In the genomic region with DNA sequence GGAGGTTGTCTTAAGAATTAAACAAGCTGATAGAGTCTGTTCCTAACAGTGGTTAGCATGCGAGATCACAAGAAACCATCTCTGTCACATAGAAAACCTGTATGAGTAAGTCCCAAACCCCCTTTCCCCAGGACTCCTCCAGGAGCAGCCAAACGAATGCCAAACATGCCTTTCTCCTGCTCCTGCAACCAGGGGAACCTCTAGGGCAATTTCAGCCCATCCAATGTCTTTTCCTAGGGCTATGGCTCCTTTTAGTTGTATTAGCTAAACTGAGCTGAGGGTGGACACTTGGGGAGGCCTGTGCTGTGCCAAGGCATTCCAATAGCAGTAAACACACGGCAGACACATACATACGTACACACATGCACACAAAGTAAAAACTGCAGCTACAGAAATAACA, we compare ENCODE assay signal across 14 cellular contexts. TPM values are rescaled to one million over a fixed set of nuclear protein-coding genes. Genes with fewer than 3 reads are reported as not detected.
DNase-seq lines count a peak whose midpoint lies in the region; ATAC-seq, FAIRE-seq and TF ChIP-seq lines count a peak whose summit lies in the region.
"Had no signal": no experiment of that assay in that cellular context is flagged by ENCODE, and none has a peak within 500 bp of the region (broad histone marks: within the 10 kb centered on the region; RNA-seq: fewer than 3 reads in every experiment).

No MANE protein-coding gene starts in this region.

- DNase-seq in natural killer cell treated with Interleukin-12 subunit alpha and Interleukin-12 subunit beta and Interleukin-15 and Interleukin-18, amount 100 ng/mL, for 72 hours (ENCODE audit: low spot score) = no peak
- no peak for DNase-seq in natural killer cell
- no peak for DNase-seq in keratinocyte (ENCODE audit: low read depth, low spot score)
- no peak for DNase-seq in cortex of kidney (lab: John Stamatoyannopoulos, UW)
- DNase-seq in activated T-cell treated with anti-CD3 and anti-CD28 coated beads for 4 hours = no peak
- DNase-seq: AML-193, anterior cingulate cortex, NCI-H1048, NCI-H2171, ovary had no signal

- H3K27ac Mint-ChIP-seq in natural killer cell treated with Interleukin-12 subunit alpha and Interleukin-12 subunit beta and Interleukin-15 and Interleukin-18, amount 100 ng/mL, for 72 hours = peak overlapping the region; percentile 80 to 84
- no peak overlapping the region for H3K27ac Mint-ChIP-seq in natural killer cell
- peak overlapping the region; percentile 93 for H3K27ac Mint-ChIP-seq in activated T-helper 17 cell treated with anti-CD3 and anti-CD28 coated beads, Interleukin-2, amount 50 U/mL, for 72 hours

- FAIRE-seq in keratinocyte (lab: Jason Lieb, UNC) = no peak

- H3K9ac ChIP-seq in keratinocyte (ENCODE audit: control insufficient read depth, extremely low read depth, insufficient read depth, low read length) = no peak overlapping the region

- H3K4me2 ChIP-seq in keratinocyte (ENCODE audit: control insufficient read depth, extremely low read depth, insufficient read depth, low read depth, low read length) = no peak overlapping the region

- H3K27me3 Mint-ChIP-seq in natural killer cell treated with Interleukin-12 subunit alpha and Interleukin-12 subunit beta and Interleukin-15 and Interleukin-18, amount 100 ng/mL, for 72 hours = peaks cover 5 to 8% of the 10 kb centered on the region in 2 donors
- H3K27me3 Mint-ChIP-seq in natural killer cell (ENCODE audit: low read depth in 2 of 2) = peaks cover 2 to 16% of the 10 kb centered on the region in 2 donors
- H3K27me3 Mint-ChIP-seq in activated T-helper 17 cell treated with anti-CD3 and anti-CD28 coated beads, Interleukin-2, amount 50 U/mL, for 72 hours = peaks cover 4% of the 10 kb centered on the region

- TF ChIP-seq CTCF in natural killer cell (IDR thresholded peaks at IDR 0.05) = no peak
- TF ChIP-seq CTCF in keratinocyte (optimal IDR thresholded peaks at IDR 0.05 in 1 of 3, IDR thresholded peaks at IDR 0.05 in 1 of 3, conservative IDR thresholded peaks at IDR 0.05 in 1 of 3; ENCODE audit: extremely low read depth in 1 of 3, insufficient read depth in 2 of 3, low read length in 3 of 3) = no peak

- intact Hi-C loops in natural killer cell (cut with micrococcal nuclease) = no loop called here

- H3K27ac ChIP-seq in keratinocyte (ENCODE audit: control insufficient read depth, insufficient read depth, low read length) = peak overlapping the region; percentile 91
- H3K27ac ChIP-seq: ovary, suprapubic skin had no signal

- peaks cover 35% of the 10 kb centered on the region for H3K4me1 ChIP-seq in keratinocyte (ENCODE audit: control insufficient read depth, extremely low read depth, insufficient read depth, low read length)

- ATAC-seq in natural killer cell treated with Interleukin-12 subunit alpha and Interleukin-12 subunit beta and Interleukin-15 and Interleukin-18, amount 100 ng/mL, for 72 hours = no peak
- ATAC-seq in natural killer cell (no peak), HG03378 (IDR thresholded peaks at IDR 0.05; ENCODE audit: unreplicated experiment) (no peak), GM21529 (IDR thresholded peaks at IDR 0.05; ENCODE audit: unreplicated experiment) (no peak)
- no peak for ATAC-seq in activated T-helper 17 cell treated with anti-CD3 and anti-CD28 coated beads, Interleukin-2, amount 50 U/mL, for 72 hours (replicated peaks)

- dilution Hi-C loops in keratinocyte (cut with MboI; ENCODE audit: extremely low pct_ligation_motif_present, low sequenced_read_pairs) = no loop called here

- no peaks in the 10 kb centered on the region for H3K9me1 ChIP-seq in keratinocyte (ENCODE audit: control insufficient read depth, extremely low read depth, insufficient read depth, low read length)

- no peaks in the 10 kb centered on the region for H3K79me2 ChIP-seq in keratinocyte (ENCODE audit: control insufficient read depth, insufficient read depth, low read length)

- no peaks in the 10 kb centered on the region for H3K9me3 ChIP-seq in keratinocyte (ENCODE audit: control insufficient read depth, low read depth, low read length)
- H3K9me3 ChIP-seq: ovary, suprapubic skin had no signal

- no peaks in the 10 kb centered on the region for H4K20me1 ChIP-seq in keratinocyte (ENCODE audit: control insufficient read depth, extremely low read depth, insufficient read depth, low read length)

- H2AFZ ChIP-seq in keratinocyte (ENCODE audit: control insufficient read depth, low read length) = no peak overlapping the region

- no peaks in the 10 kb centered on the region for H3K9me3 Mint-ChIP-seq in natural killer cell treated with Interleukin-12 subunit alpha and Interleukin-12 subunit beta and Interleukin-15 and Interleukin-18, amount 100 ng/mL, for 72 hours
- H3K9me3 Mint-ChIP-seq in natural killer cell = no peaks in the 10 kb centered on the region
- peaks cover 4% of the 10 kb centered on the region for H3K9me3 Mint-ChIP-seq in activated T-helper 17 cell treated with anti-CD3 and anti-CD28 coated beads, Interleukin-2, amount 50 U/mL, for 72 hours

- H3K4me3 Mint-ChIP-seq in natural killer cell treated with Interleukin-12 subunit alpha and Interleukin-12 subunit beta and Interleukin-15 and Interleukin-18, amount 100 ng/mL, for 72 hours = peak overlapping the region; percentile 72
- H3K4me3 Mint-ChIP-seq in natural killer cell = no peak overlapping the region
- peak overlapping the region; percentile 69 for H3K4me3 Mint-ChIP-seq in activated T-helper 17 cell treated with anti-CD3 and anti-CD28 coated beads, Interleukin-2, amount 50 U/mL, for 72 hours

- no peaks in the 10 kb centered on the region for H3K36me3 ChIP-seq in keratinocyte (ENCODE audit: control insufficient read depth in 2 of 2, extremely low read depth in 1 of 2, insufficient read depth in 2 of 2, low read length in 2 of 2)
- H3K36me3 ChIP-seq: ovary, suprapubic skin had no signal

- H3K36me3 Mint-ChIP-seq in natural killer cell treated with Interleukin-12 subunit alpha and Interleukin-12 subunit beta and Interleukin-15 and Interleukin-18, amount 100 ng/mL, for 72 hours = no peaks in the 10 kb centered on the region
- no peaks in the 10 kb centered on the region for H3K36me3 Mint-ChIP-seq in natural killer cell
- peaks cover 9% of the 10 kb centered on the region for H3K36me3 Mint-ChIP-seq in activated T-helper 17 cell treated with anti-CD3 and anti-CD28 coated beads, Interleukin-2, amount 50 U/mL, for 72 hours (ENCODE audit: low read depth)

- H3K4me1 Mint-ChIP-seq in natural killer cell treated with Interleukin-12 subunit alpha and Interleukin-12 subunit beta and Interleukin-15 and Interleukin-18, amount 100 ng/mL, for 72 hours (ENCODE audit: low read depth in 2 of 2) = peaks cover 9 to 37% of the 10 kb centered on the region in 2 donors
- H3K4me1 Mint-ChIP-seq in natural killer cell = no peaks in the 10 kb centered on the region
- H3K4me1 Mint-ChIP-seq in activated T-helper 17 cell treated with anti-CD3 and anti-CD28 coated beads, Interleukin-2, amount 50 U/mL, for 72 hours = peaks cover 32% of the 10 kb centered on the region

- no peak overlapping the region for H3K4me3 ChIP-seq in keratinocyte (ENCODE audit: control insufficient read depth in 2 of 3, extremely low read depth in 1 of 3, insufficient read depth in 2 of 3, low read depth in 1 of 3, low read length in 3 of 3)
- H3K4me3 ChIP-seq: ovary, suprapubic skin had no signal

- no peaks in the 10 kb centered on the region for H3K27me3 ChIP-seq in keratinocyte (ENCODE audit: control insufficient read depth, extremely low read depth, insufficient read depth, low read length)
- H3K27me3 ChIP-seq: ovary, suprapubic skin had no signal

RNA-seq across cellular contexts. Expression of a gene that starts 36.5 kb away (rescaled TPM):
- not detected for total RNA-seq in natural killer cell treated with Interleukin-12 subunit alpha and Interleukin-12 subunit beta and Interleukin-15 and Interleukin-18, amount 100 ng/mL, for 72 hours
- not detected for total RNA-seq in natural killer cell
- not detected for total RNA-seq in activated T-helper 17 cell treated with anti-CD3 and anti-CD28 coated beads, Interleukin-2, amount 50 U/mL, for 72 hours
- polyA plus RNA-seq in keratinocyte = 0.07 to 0.18 TPM (median 0.09 TPM) in 3 replicates
- polyA plus RNA-seq in keratinocyte (2011; ENCODE audit: low read depth) = not detected
- polyA plus RNA-seq in keratinocyte (2011; cell fraction: cytosol; rRNA removed) = 0.10 and 0.14 TPM in 2 replicates
- polyA plus RNA-seq in keratinocyte (2011; cell fraction: nucleus; rRNA removed) = not detected in 2 replicates
- not detected in 2 replicates for polyA plus RNA-seq in keratinocyte (2012; ENCODE audit: low replicate concordance)
- polyA minus RNA-seq in keratinocyte = 0.42 to 0.66 TPM in 2 of 3 replicates, not detected in the other
- not detected for polyA minus RNA-seq in keratinocyte (2011; cell fraction: cytosol; rRNA and poly(A)+ RNA removed)
- not detected in 2 replicates for polyA minus RNA-seq in keratinocyte (2011; cell fraction: nucleus; rRNA and poly(A)+ RNA removed)

Comparison
In these comparisons a context has a peak if more than half of its experiments do, and no peak if none do; other contexts are left out.
1. H3K27ac Mint-ChIP-seq: peak in natural killer cell treated with Interleukin-12 subunit alpha and Interleukin-12 subunit beta and Interleukin-15 and Interleukin-18, amount 100 ng/mL, for 72 hours (2 of 2) and activated T-helper 17 cell treated with anti-CD3 and anti-CD28 coated beads, Interleukin-2, amount 50 U/mL, for 72 hours (single experiment); none in natural killer cell (0 of 2).